Comparison of ENCODE assay signal across 2 cellular contexts in the genomic region with DNA sequence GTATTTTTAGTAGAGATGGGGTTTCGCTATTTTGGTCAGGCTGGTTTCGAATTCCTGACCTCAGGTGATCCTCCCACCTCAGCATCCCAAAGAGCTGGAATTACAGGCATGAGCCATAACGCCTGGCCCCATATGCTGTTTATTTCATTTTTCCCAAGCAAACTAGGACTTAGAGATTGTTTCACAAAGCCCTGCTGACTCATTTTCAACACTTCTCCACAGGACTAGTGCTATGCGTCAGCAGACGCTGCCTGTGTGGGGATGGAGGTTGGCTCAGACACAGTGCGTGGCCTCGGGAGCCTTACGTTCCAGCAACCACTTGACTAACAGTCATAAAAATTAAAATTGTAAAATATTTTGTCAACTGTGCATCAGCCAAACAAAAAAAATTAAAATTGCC.
TF ChIP-seq lines count a peak whose summit lies in the region.

No MANE protein-coding gene starts in this region.

TF ChIP-seq in SK-N-SH treated with all-trans-retinoic acid at 6 μM for 48 hours, 23 proteins besides CTCF, POLR2A, EP300 and RAD21 (continued from another document):
- TF ChIP-seq, protein P1, sequence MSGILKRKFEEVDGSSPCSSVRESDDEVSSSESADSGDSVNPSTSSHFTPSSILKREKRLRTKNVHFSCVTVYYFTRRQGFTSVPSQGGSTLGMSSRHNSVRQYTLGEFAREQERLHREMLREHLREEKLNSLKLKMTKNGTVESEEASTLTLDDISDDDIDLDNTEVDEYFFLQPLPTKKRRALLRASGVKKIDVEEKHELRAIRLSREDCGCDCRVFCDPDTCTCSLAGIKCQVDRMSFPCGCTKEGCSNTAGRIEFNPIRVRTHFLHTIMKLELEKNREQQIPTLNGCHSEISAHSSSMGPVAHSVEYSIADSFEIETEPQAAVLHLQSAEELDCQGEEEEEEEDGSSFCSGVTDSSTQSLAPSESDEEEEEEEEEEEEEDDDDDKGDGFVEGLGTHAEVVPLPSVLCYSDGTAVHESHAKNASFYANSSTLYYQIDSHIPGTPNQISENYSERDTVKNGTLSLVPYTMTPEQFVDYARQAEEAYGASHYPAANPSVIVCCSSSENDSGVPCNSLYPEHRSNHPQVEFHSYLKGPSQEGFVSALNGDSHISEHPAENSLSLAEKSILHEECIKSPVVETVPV (CRISPR knock-in tag; IDR thresholded peaks at IDR 0.05), result no peak
- TF ChIP-seq ZNF8 (CRISPR knock-in tag; IDR thresholded peaks at IDR 0.05) (no peak), ZFP30 (CRISPR knock-in tag; IDR thresholded peaks at IDR 0.05) (no peak)

TF ChIP-seq in SK-N-SH, 30 proteins besides CTCF, POLR2A, EP300 and RAD21 (continued from another document):
- TF ChIP-seq FOXM1 (IDR thresholded peaks at IDR 0.05; ENCODE audit: low read depth) (no peak), CHD2 (IDR thresholded peaks at IDR 0.05; ENCODE audit: low read length, partially characterized antibody) (no peak)
